Comparison of ENCODE assay signal across 25 cellular contexts in genomic region chr5:118199801-118200200, GRCh38.
"Had no signal": no experiment of that assay in that cellular context is flagged by ENCODE, and none has a peak within 500 bp of the region (broad histone marks: within the 10 kb centered on the region; RNA-seq: fewer than 3 reads in every experiment).

No MANE protein-coding gene starts in this region.

- ATAC-seq: effector memory CD8-positive, alpha-beta T cell; esophagus mucosa; foreskin keratinocyte; gastrocnemius medialis; gastroesophageal sphincter; heart left ventricle; heart right ventricle had no signal

- H3K4me3 Mint-ChIP-seq: dendritic cell treated with granulocyte-macrophage colony-stimulating factor and Interleukin-4, amounts not matched to agents 40 ng/mL and 50 ng/mL, for 4 days; effector memory CD8-positive, alpha-beta T cell; endodermal cell had no signal

- H3K4me1 ChIP-seq: colonic mucosa, esophagus squamous epithelium, gastrocnemius medialis, gastroesophageal sphincter, heart right ventricle had no signal

- H3K27ac Mint-ChIP-seq: dendritic cell treated with granulocyte-macrophage colony-stimulating factor and Interleukin-4, amounts not matched to agents 40 ng/mL and 50 ng/mL, for 4 days; effector memory CD8-positive, alpha-beta T cell; endodermal cell had no signal

- H3K27ac ChIP-seq: colonic mucosa, coronary artery, dorsolateral prefrontal cortex, epithelial cell of prostate, esophagus muscularis mucosa, esophagus squamous epithelium, foreskin keratinocyte, gastrocnemius medialis, gastroesophageal sphincter, heart left ventricle, heart right ventricle had no signal

- H3K9me3 ChIP-seq: colonic mucosa, esophagus muscularis mucosa, esophagus squamous epithelium, gastrocnemius medialis, gastroesophageal sphincter, heart left ventricle, heart right ventricle had no signal

- H3K4me1 Mint-ChIP-seq: endodermal cell had no signal

- H3K36me3 ChIP-seq: colonic mucosa, esophagus muscularis mucosa, esophagus squamous epithelium, gastrocnemius medialis, gastroesophageal sphincter, heart left ventricle, heart right ventricle had no signal

- H3K9me3 Mint-ChIP-seq: endodermal cell had no signal

- H3K4me3 ChIP-seq: colonic mucosa, coronary artery, dorsolateral prefrontal cortex, esophagus muscularis mucosa, esophagus squamous epithelium, gastrocnemius medialis, gastroesophageal sphincter, heart left ventricle, heart right ventricle had no signal

- DNase-seq: colonic mucosa; cortex of kidney; dermis blood vessel endothelial cell; dorsolateral prefrontal cortex; effector CD4-positive, alpha-beta T cell; effector CD8-positive, alpha-beta T cell; effector memory CD4-positive, alpha-beta T cell; effector memory CD8-positive, alpha-beta T cell; endodermal cell; erythroblast; esophagus squamous epithelium; foreskin fibroblast; foreskin keratinocyte; foreskin melanocyte; gastrocnemius medialis; glutamatergic neuron; head of caudate nucleus; heart left ventricle; heart right ventricle had no signal

- H3K27me3 Mint-ChIP-seq: dendritic cell treated with granulocyte-macrophage colony-stimulating factor and Interleukin-4, amounts not matched to agents 40 ng/mL and 50 ng/mL, for 4 days; effector memory CD8-positive, alpha-beta T cell had no signal

- H3K27me3 ChIP-seq: colonic mucosa, dorsolateral prefrontal cortex, esophagus muscularis mucosa, esophagus squamous epithelium, foreskin keratinocyte, gastrocnemius medialis, gastroesophageal sphincter, heart left ventricle, heart right ventricle had no signal
